In the genomic region with DNA sequence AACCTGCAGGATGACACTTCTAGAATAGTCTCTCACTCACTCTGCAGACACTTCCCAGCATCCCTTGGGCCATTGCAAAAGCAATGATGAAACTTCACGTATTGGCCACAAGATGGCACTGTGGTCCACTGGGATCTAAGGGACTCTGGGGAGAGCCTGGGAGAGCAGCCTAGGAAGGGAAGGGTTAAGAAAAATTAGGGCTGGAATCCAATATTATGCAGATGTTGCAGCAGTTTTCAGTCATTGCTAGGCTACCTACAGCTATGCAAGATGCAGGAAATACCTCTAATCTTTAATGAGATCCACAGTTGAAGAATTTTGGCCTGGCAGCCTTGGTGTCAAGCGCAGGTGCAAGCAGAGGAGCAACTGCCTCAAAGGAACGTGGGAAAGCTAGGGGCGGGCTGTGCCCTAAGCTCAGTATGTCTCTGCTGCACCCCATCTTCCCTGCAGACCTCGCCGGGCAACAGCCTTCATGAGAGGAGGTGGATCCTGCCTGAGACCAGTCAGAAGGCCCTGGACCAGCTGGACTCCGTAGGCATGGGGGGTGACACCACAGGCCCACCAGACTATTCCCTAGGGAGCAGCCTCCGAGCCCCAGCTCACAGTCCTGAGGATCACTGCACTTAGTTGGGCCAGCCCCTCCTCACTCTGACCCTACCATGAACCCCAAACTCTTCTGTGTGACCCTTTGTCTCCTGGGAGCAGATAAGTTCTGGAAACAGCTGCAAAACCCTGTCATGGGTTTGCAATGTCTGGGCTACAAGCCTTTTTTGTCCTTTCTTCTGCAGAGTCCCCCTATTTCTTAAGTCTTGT, we compare ENCODE assay signal across 8 cellular contexts.
A peak's percentile ranks its signal among the peaks of the same experiment; 100 is the strongest.
DNase-seq lines count a peak whose midpoint lies in the region; ATAC-seq, FAIRE-seq and TF ChIP-seq lines count a peak whose summit lies in the region.

No MANE protein-coding gene starts in this region.

- peak; percentile 54 for DNase-seq in AG08396 (ENCODE audit: low spot score)
- no peak for DNase-seq in GM12892 (ENCODE audit: insufficient read length)
- DNase-seq in NCI-H1417 (lab: John Stamatoyannopoulos, UW): peak; percentile 34 to 73 (median 71)
- peak; percentile 15 to 24 for DNase-seq in activated CD4-positive, alpha-beta T cell treated with anti-CD3 and anti-CD28 coated beads for 4 hours
- no peak for DNase-seq in esophagus muscularis mucosa (ENCODE audit: extremely low spot score)
- peak; percentile 54 for DNase-seq in neural progenitor cell (ENCODE audit: low spot score)

- no peaks in the 10 kb centered on the region for H3K9me3 Mint-ChIP-seq in neural progenitor cell

- H4K20me1 ChIP-seq in neural progenitor cell (ENCODE audit: low read depth): no peaks in the 10 kb centered on the region

- FAIRE-seq in GM12892 (lab: Jason Lieb, UNC): peak; percentile 97

- H3K4me2 ChIP-seq in neural progenitor cell: no peak overlapping the region

- peak; percentile 76 for ATAC-seq in HG02763 (IDR thresholded peaks at IDR 0.05; ENCODE audit: unreplicated experiment)
- ATAC-seq in HG03039 (IDR thresholded peaks at IDR 0.05; ENCODE audit: unreplicated experiment): no peak

- H3K36me3 ChIP-seq in esophagus muscularis mucosa: no peaks in the 10 kb centered on the region
- no peaks in the 10 kb centered on the region for H3K36me3 ChIP-seq in neural progenitor cell

- intact Hi-C loops in esophagus muscularis mucosa (cut with DNase I): no loop called here

- no peaks in the 10 kb centered on the region for H3F3A ChIP-seq in neural progenitor cell (ENCODE audit: low read depth)

- WGBS in esophagus muscularis mucosa: 43% methylated on average over 8 of the region's 8 CpGs

- no peak overlapping the region for H2AFZ ChIP-seq in neural progenitor cell (replicated peaks)

- no peak for TF ChIP-seq EP300 in esophagus muscularis mucosa (IDR thresholded peaks at IDR 0.05)

- no peaks in the 10 kb centered on the region for H3K36me3 Mint-ChIP-seq in neural progenitor cell

- H3K4me3 ChIP-seq in esophagus muscularis mucosa: no peak overlapping the region
- H3K4me3 ChIP-seq in neural progenitor cell: no peak overlapping the region

- H3K4me1 ChIP-seq in esophagus muscularis mucosa: peaks cover 0 to 5% (median 0%) of the 10 kb centered on the region in 4 donors
- no peaks in the 10 kb centered on the region for H3K4me1 ChIP-seq in neural progenitor cell

- TF ChIP-seq POLR2A in GM12892 (IDR thresholded peaks at IDR 0.05; ENCODE audit: low read depth, low read length) (no peak), esophagus muscularis mucosa (IDR thresholded peaks at IDR 0.05; ENCODE audit: low read depth) (no peak)

- H3K79me2 ChIP-seq in neural progenitor cell (ENCODE audit: low read depth): no peaks in the 10 kb centered on the region

- H3K9ac ChIP-seq in neural progenitor cell: no peak overlapping the region

- H3K27me3 Mint-ChIP-seq in neural progenitor cell (ENCODE audit: insufficient read depth, low read depth): peaks cover 9% of the 10 kb centered on the region

- peak; percentile 22 to 59 (median 29) for TF ChIP-seq CTCF in esophagus muscularis mucosa (IDR thresholded peaks at IDR 0.05)
- TF ChIP-seq CTCF in neural progenitor cell (IDR thresholded peaks at IDR 0.05): peak; percentile 61

- no peaks in the 10 kb centered on the region for H3K9me3 ChIP-seq in esophagus muscularis mucosa
- no peaks in the 10 kb centered on the region for H3K9me3 ChIP-seq in neural progenitor cell (ENCODE audit: low read depth)

- H3K27me3 ChIP-seq in esophagus muscularis mucosa: no peaks in the 10 kb centered on the region
- no peaks in the 10 kb centered on the region for H3K27me3 ChIP-seq in neural progenitor cell

- peaks cover 6% of the 10 kb centered on the region for H3K4me1 Mint-ChIP-seq in neural progenitor cell

- H3K27ac ChIP-seq in esophagus muscularis mucosa (replicated peaks in 1 of 4) (no peak overlapping the region), neural progenitor cell (no peak overlapping the region)

- no peak overlapping the region for H3K27ac Mint-ChIP-seq in neural progenitor cell

- H3K4me3 Mint-ChIP-seq in neural progenitor cell: no peak overlapping the region

Comparison
In these comparisons a context has a peak if more than half of its experiments do, and no peak if none do; other contexts are left out.
1. DNase-seq: peak in AG08396 (single experiment), NCI-H1417 (3 of 3), activated CD4-positive, alpha-beta T cell treated with anti-CD3 and anti-CD28 coated beads for 4 hours (2 of 2) and neural progenitor cell (single experiment); none in GM12892 (single experiment) and esophagus muscularis mucosa (single experiment).